ENCODE assay signal across 8 cellular contexts in the genomic region with DNA sequence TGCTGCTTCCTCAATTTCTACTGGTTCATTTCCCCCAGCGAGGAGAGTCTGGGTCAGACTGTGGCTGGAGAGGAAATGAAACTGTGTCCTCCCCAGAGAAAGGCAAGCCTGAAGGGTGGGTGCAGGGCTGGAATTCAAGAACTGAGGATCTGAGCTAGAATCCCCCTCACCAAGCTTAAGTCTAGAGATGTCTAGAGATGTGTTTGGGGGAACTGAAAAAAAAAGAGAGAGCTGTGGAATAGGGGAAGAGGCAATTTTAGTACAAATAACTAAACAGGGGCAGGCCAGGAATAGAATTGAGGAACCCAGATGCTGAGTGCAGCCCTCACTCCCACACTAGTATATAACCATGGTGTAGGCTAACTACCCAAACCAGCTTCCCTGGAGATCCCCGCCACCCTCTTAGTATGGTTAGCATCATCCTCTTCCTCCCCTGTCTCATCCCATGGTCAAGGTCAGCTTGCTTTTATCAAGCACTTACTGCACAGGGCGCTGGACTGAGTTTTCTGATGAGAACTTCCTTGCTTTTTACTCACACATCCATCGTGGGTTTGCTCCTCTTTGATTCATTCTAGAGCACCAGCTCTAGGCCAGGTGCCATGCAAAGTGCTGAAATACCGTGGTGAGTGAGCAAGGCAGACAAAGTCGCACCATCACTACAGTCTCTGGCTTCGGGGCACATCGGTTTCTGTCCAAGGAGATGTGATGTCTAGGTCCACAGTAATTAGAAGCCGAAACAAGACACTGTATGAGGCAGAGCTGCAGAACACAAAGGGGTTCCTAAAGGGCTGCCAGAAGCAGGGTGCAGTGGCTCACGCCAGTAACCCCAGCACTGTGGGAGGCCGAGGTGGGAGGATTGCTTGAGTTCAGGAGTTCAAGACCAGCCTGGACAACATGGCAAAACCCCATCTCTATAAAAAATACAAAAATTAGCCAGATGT.
A peak's percentile ranks its signal among the peaks of the same experiment; 100 is the strongest.
DNase-seq lines count a peak whose midpoint lies in the region; ATAC-seq and TF ChIP-seq lines count a peak whose summit lies in the region.

No MANE protein-coding gene starts in this region.

- H3K9me3 ChIP-seq in left ventricle myocardium inferior (replicated peaks) (no peaks in the 10 kb centered on the region), mucosa of stomach (ENCODE audit: control insufficient read depth, low read length) (no peaks in the 10 kb centered on the region), aorta (ENCODE audit: control insufficient read depth, low read length) (no peaks in the 10 kb centered on the region)

- 74 to 77% methylated on average over 11 of the region's 11 CpGs for WGBS in aorta, 2 donors

- H3K27ac ChIP-seq in left ventricle myocardium inferior (replicated peaks) = peak overlapping the region; percentile 97
- peak overlapping the region; percentile 37 to 70 for H3K27ac ChIP-seq in aorta (ENCODE audit: low read depth in 1 of 2, low read length in 2 of 2)

- intact Hi-C loops in left ventricle myocardium inferior (cut with micrococcal nuclease) (no loop called here), Right ventricle myocardium inferior (cut with DNase I) (no loop called here), aorta (cut with DNase I) (loop anchor here in 1 of 2 donors (2.0 kb wide), 1 partner anchor 33 kb away; no protein-coding TSS in a partner anchor)

- H3K27me3 ChIP-seq in left ventricle myocardium inferior (ENCODE audit: low read depth) (no peaks in the 10 kb centered on the region), mucosa of stomach (ENCODE audit: control insufficient read depth, insufficient read depth, low read length) (no peaks in the 10 kb centered on the region), aorta (ENCODE audit: control insufficient read depth in 1 of 2, insufficient read depth in 2 of 2, low read length in 1 of 2) (no peaks in the 10 kb centered on the region)

- H3K9ac ChIP-seq in mucosa of stomach (ENCODE audit: low read length) = peak overlapping the region; percentile 56

- H3K4me3 ChIP-seq in left ventricle myocardium inferior (no peak overlapping the region), mucosa of stomach (ENCODE audit: low read length) (no peak overlapping the region), aorta (ENCODE audit: low read length in 2 of 2) (no peak overlapping the region)

- DNase-seq in left ventricle myocardium inferior (no peak), Right ventricle myocardium inferior (ENCODE audit: missing footprints) (no peak), amniotic epithelial cell (ENCODE audit: low read depth) (peak; percentile 65), aorta (peak in 1 of 2 donors; percentile 78), kidney tubule cell (ENCODE audit: low spot score) (no peak)

- H3K4me1 ChIP-seq in left ventricle myocardium inferior (peaks cover 100% of the 10 kb centered on the region), mucosa of stomach (ENCODE audit: control insufficient read depth, insufficient read depth, low read length) (peaks cover 67% of the 10 kb centered on the region), aorta (ENCODE audit: control insufficient read depth in 1 of 2, insufficient read depth in 2 of 2, low read length in 2 of 2) (peaks cover 5 to 13% of the 10 kb centered on the region in 2 donors)

- H3K36me3 ChIP-seq in left ventricle myocardium inferior (peaks cover 12% of the 10 kb centered on the region), mucosa of stomach (ENCODE audit: control insufficient read depth, insufficient read depth, low read length) (no peaks in the 10 kb centered on the region), aorta (ENCODE audit: control insufficient read depth in 1 of 2, insufficient read depth in 2 of 2, low read length in 1 of 2) (no peaks in the 10 kb centered on the region)

- no peak for TF ChIP-seq CTCF in left ventricle myocardium inferior (IDR thresholded peaks at IDR 0.05; ENCODE audit: borderline replicate concordance)

- ATAC-seq in Right ventricle myocardium inferior (no peak), aorta (ENCODE audit: low FRiP score) (no peak), GM18868 (IDR thresholded peaks at IDR 0.05; ENCODE audit: unreplicated experiment) (no peak), GM21786 (IDR thresholded peaks at IDR 0.05; ENCODE audit: unreplicated experiment) (no peak)
